Comparison of ENCODE assay signal across 8 cellular contexts in genomic region chr14:20632831-20633771, GRCh38. TPM values are rescaled to one million over a fixed set of nuclear protein-coding genes. Genes with fewer than 3 reads are reported as not detected.
DNase-seq lines count a peak whose midpoint lies in the region; ATAC-seq, FAIRE-seq and TF ChIP-seq lines count a peak whose summit lies in the region.

No MANE protein-coding gene starts in this region.

- peak overlapping the region; percentile 73 for H3K4me3 Mint-ChIP-seq in activated CD8-positive, alpha-beta memory T cell treated with anti-CD3 and anti-CD28 coated beads, Interleukin-2, amount 10 ng/mL, durations not matched to agents 7 days and 5 days
- H3K4me3 Mint-ChIP-seq in natural killer cell treated with Interleukin-12 subunit alpha and Interleukin-12 subunit beta and Interleukin-15 and Interleukin-18, amount 100 ng/mL, for 72 hours: peak overlapping the region; percentile 84

- peaks cover 4% of the 10 kb centered on the region; the same call in 1 of the 3 replicates for H3K9me3 ChIP-seq in A549
- no peaks in the 10 kb centered on the region for H3K9me3 ChIP-seq in fibroblast of lung (ENCODE audit: control insufficient read depth, insufficient read depth, low read depth, low read length)
- H3K9me3 ChIP-seq in thyroid gland: no peaks in the 10 kb centered on the region

- POLR2A ChIA-PET in A549 (lab: Yijun Ruan, JAX): interaction anchor here (1.0 to 2.9 kb wide), 3 partner anchors 20 to 290 kb away, joined by 4 to 22 read pairs (median 4); partner anchors contain the start of gene PARP2

- peaks cover 37% of the 10 kb centered on the region for H3K4me1 Mint-ChIP-seq in activated CD8-positive, alpha-beta memory T cell treated with anti-CD3 and anti-CD28 coated beads, Interleukin-2, amount 10 ng/mL, durations not matched to agents 7 days and 5 days
- peaks cover 30 to 33% of the 10 kb centered on the region in 2 donors for H3K4me1 Mint-ChIP-seq in natural killer cell treated with Interleukin-12 subunit alpha and Interleukin-12 subunit beta and Interleukin-15 and Interleukin-18, amount 100 ng/mL, for 72 hours (ENCODE audit: low read depth in 2 of 2)

- H3K9ac ChIP-seq in fibroblast of lung (ENCODE audit: insufficient read depth, low read length): no peak overlapping the region

- intact Hi-C loops in thyroid gland (cut with DNase I): no loop called here

- peaks cover 18% of the 10 kb centered on the region; the same call in 2 of the 3 replicates for H3K4me1 ChIP-seq in A549
- H3K4me1 ChIP-seq in fibroblast of lung (ENCODE audit: control insufficient read depth, extremely low read depth, insufficient read depth, low read length): peaks cover 2% of the 10 kb centered on the region
- peaks cover 9 to 22% of the 10 kb centered on the region in 2 donors for H3K4me1 ChIP-seq in thyroid gland

- H3K27me3 Mint-ChIP-seq in activated CD8-positive, alpha-beta memory T cell treated with anti-CD3 and anti-CD28 coated beads, Interleukin-2, amount 10 ng/mL, durations not matched to agents 7 days and 5 days: peaks cover 78% of the 10 kb centered on the region
- peaks cover 30 to 35% of the 10 kb centered on the region in 2 donors for H3K27me3 Mint-ChIP-seq in natural killer cell treated with Interleukin-12 subunit alpha and Interleukin-12 subunit beta and Interleukin-15 and Interleukin-18, amount 100 ng/mL, for 72 hours

- peak overlapping the region; percentile 1 to 61; a peak in 3 of 6 replicates for H3K27ac ChIP-seq in A549
- H3K27ac ChIP-seq in fibroblast of lung (ENCODE audit: insufficient read depth, low read length): no peak overlapping the region
- H3K27ac ChIP-seq in thyroid gland: no peak overlapping the region

- TF ChIP-seq POLR2A in A549 (IDR thresholded peaks at IDR 0.05; ENCODE audit: low read length): no peak
- no peak for TF ChIP-seq POLR2A in thyroid gland (IDR thresholded peaks at IDR 0.05)

- peak; percentile 74 for FAIRE-seq in A549 (lab: Jason Lieb, UNC)

- 16% methylated on average over 46 of the region's 46 CpGs for whole genome bisulfite sequencing in A549 (ENCODE audit: missing lambda C conversion rate)
- 3 to 7% methylated on average over 44 to 46 of the region's 46 CpGs for WGBS in thyroid gland, 2 donors

- ATAC-seq in A549: peak; percentile 85 to 88
- peak; percentile 71 for ATAC-seq in GM18858 (IDR thresholded peaks at IDR 0.05; ENCODE audit: unreplicated experiment)
- peak; percentile 76 for ATAC-seq in HG03175 (IDR thresholded peaks at IDR 0.05; ENCODE audit: unreplicated experiment)
- ATAC-seq in activated CD8-positive, alpha-beta memory T cell treated with anti-CD3 and anti-CD28 coated beads, Interleukin-2, amount 10 ng/mL, durations not matched to agents 7 days and 5 days: peak; percentile 84
- ATAC-seq in natural killer cell treated with Interleukin-12 subunit alpha and Interleukin-12 subunit beta and Interleukin-15 and Interleukin-18, amount 100 ng/mL, for 72 hours: peak; percentile 89

- DNase-seq in A549 (ENCODE audit: low read depth in 1 of 2, low spot score in 1 of 2): peak; percentile 96 to 97
- peak; percentile 50 to 74 for DNase-seq in NOMO-1 (lab: John Stamatoyannopoulos, UW; ENCODE audit: unreplicated experiment in 2 of 2)
- DNase-seq in activated CD8-positive, alpha-beta memory T cell treated with anti-CD3 and anti-CD28 coated beads, Interleukin-2, amount 10 ng/mL, durations not matched to agents 7 days and 5 days: peak; percentile 84
- peak; percentile 65 to 82 for DNase-seq in fibroblast of lung (ENCODE audit: low read depth in 2 of 2)
- DNase-seq in natural killer cell treated with Interleukin-12 subunit alpha and Interleukin-12 subunit beta and Interleukin-15 and Interleukin-18, amount 100 ng/mL, for 72 hours (ENCODE audit: low spot score): peak; percentile 67
- DNase-seq in thyroid gland: peak; percentile 33 to 46

- peak overlapping the region; percentile 62 for H3K4me3 ChIP-seq in A549
- H3K4me3 ChIP-seq in fibroblast of lung (replicated peaks in 1 of 4; ENCODE audit: control extremely low read depth in 1 of 4, insufficient read depth in 1 of 4, low read depth in 3 of 4, low read length in 4 of 4): peak overlapping the region; percentile 37 to 64 (median 47)
- no peak overlapping the region for H3K4me3 ChIP-seq in thyroid gland (replicated peaks in 1 of 3)

- no peaks in the 10 kb centered on the region for H4K20me1 ChIP-seq in fibroblast of lung (ENCODE audit: control insufficient read depth, extremely low read depth, insufficient read depth, low read length)

- H3K27ac Mint-ChIP-seq in activated CD8-positive, alpha-beta memory T cell treated with anti-CD3 and anti-CD28 coated beads, Interleukin-2, amount 10 ng/mL, durations not matched to agents 7 days and 5 days: peak overlapping the region; percentile 81
- peak overlapping the region; percentile 78 to 92 for H3K27ac Mint-ChIP-seq in natural killer cell treated with Interleukin-12 subunit alpha and Interleukin-12 subunit beta and Interleukin-15 and Interleukin-18, amount 100 ng/mL, for 72 hours

- no peak overlapping the region for H2AFZ ChIP-seq in fibroblast of lung (ENCODE audit: low read length)

- H3K36me3 Mint-ChIP-seq in activated CD8-positive, alpha-beta memory T cell treated with anti-CD3 and anti-CD28 coated beads, Interleukin-2, amount 10 ng/mL, durations not matched to agents 7 days and 5 days: peaks cover 2% of the 10 kb centered on the region
- no peaks in the 10 kb centered on the region for H3K36me3 Mint-ChIP-seq in natural killer cell treated with Interleukin-12 subunit alpha and Interleukin-12 subunit beta and Interleukin-15 and Interleukin-18, amount 100 ng/mL, for 72 hours

- no peaks in the 10 kb centered on the region for H3K36me3 ChIP-seq in fibroblast of lung (ENCODE audit: control insufficient read depth, insufficient read depth, low read length)
- H3K36me3 ChIP-seq in thyroid gland: no peaks in the 10 kb centered on the region

- H3K4me2 ChIP-seq in A549 (peak overlapping the region; percentile 99), fibroblast of lung (ENCODE audit: extremely low read depth, insufficient read depth, low read length) (peak overlapping the region; percentile 99)

- peaks cover 5% of the 10 kb centered on the region for H3K27me3 ChIP-seq in fibroblast of lung (ENCODE audit: control insufficient read depth, insufficient read depth, low read length)
- peaks cover 7% of the 10 kb centered on the region for H3K27me3 ChIP-seq in thyroid gland

- TF ChIP-seq EP300 in A549 (IDR thresholded peaks at IDR 0.05): no peak

- no peak for TF ChIP-seq CTCF in A549 (IDR thresholded peaks at IDR 0.05)
- TF ChIP-seq CTCF in fibroblast of lung (conservative IDR thresholded peaks at IDR 0.05 in 1 of 2, IDR thresholded peaks at IDR 0.05 in 1 of 2; ENCODE audit: low read depth in 1 of 2, low read length in 2 of 2): no peak
- no peak for TF ChIP-seq CTCF in thyroid gland (IDR thresholded peaks at IDR 0.05)

- H3K79me2 ChIP-seq in fibroblast of lung (ENCODE audit: control insufficient read depth, insufficient read depth, low read length): no peaks in the 10 kb centered on the region

- CTCF ChIA-PET in A549 (lab: Yijun Ruan, JAX): interaction anchor here (0.6 to 4.6 kb wide), 12 partner anchors 14 to 338 kb away, joined by 3 to 30 read pairs (median 4); no protein-coding TSS in a partner anchor
- CTCF ChIA-PET in activated CD8-positive, alpha-beta memory T cell treated with anti-CD3 and anti-CD28 coated beads, Interleukin-2, amount 10 ng/mL, durations not matched to agents 7 days and 5 days (lab: Charles Lee): interaction anchor here (0.5 to 3.5 kb wide), 8 partner anchors 11 to 309 kb away, joined by 3 to 28 read pairs (median 9); no protein-coding TSS in a partner anchor

- TF ChIP-seq RAD21 in A549 (conservative IDR thresholded peaks at IDR 0.05 in 1 of 2, IDR thresholded peaks at IDR 0.05 in 1 of 2): no peak

- H3K9me3 Mint-ChIP-seq in activated CD8-positive, alpha-beta memory T cell treated with anti-CD3 and anti-CD28 coated beads, Interleukin-2, amount 10 ng/mL, durations not matched to agents 7 days and 5 days (ENCODE audit: low read depth): no peaks in the 10 kb centered on the region
- H3K9me3 Mint-ChIP-seq in natural killer cell treated with Interleukin-12 subunit alpha and Interleukin-12 subunit beta and Interleukin-15 and Interleukin-18, amount 100 ng/mL, for 72 hours: no peaks in the 10 kb centered on the region

RNA-seq across cellular contexts. Expression of gene OR6S1, which starts 8.4 kb away (rescaled TPM):
- not detected in 2 replicates for polyA plus RNA-seq in A549 (2011; rRNA removed)
- polyA plus RNA-seq in A549 (2012; cell fraction: cytosol; rRNA removed): not detected in 2 replicates
- polyA plus RNA-seq in A549 (2012; cell fraction: nucleus; rRNA removed): not detected in 2 replicates
- not detected in 3 replicates for polyA plus RNA-seq in A549 (2017; fragmentation: RNase III; extraction: RNeasy Plus Mini Kit Qiagen cat#74134 plus additional on column Dnase treatment)
- not detected in 2 replicates for polyA minus RNA-seq in A549 (2011; rRNA and poly(A)+ RNA removed)
- total RNA-seq in activated CD8-positive, alpha-beta memory T cell treated with anti-CD3 and anti-CD28 coated beads, Interleukin-2, amount 10 ng/mL, durations not matched to agents 7 days and 5 days: not detected
- not detected in 2 replicates for total RNA-seq in fibroblast of lung
- not detected in 2 replicates for polyA plus RNA-seq in fibroblast of lung
- not detected in 2 replicates for polyA plus RNA-seq in fibroblast of lung (2012)
- not detected in 2 replicates for polyA minus RNA-seq in fibroblast of lung (ENCODE audit: low replicate concordance)
- total RNA-seq in natural killer cell treated with Interleukin-12 subunit alpha and Interleukin-12 subunit beta and Interleukin-15 and Interleukin-18, amount 100 ng/mL, for 72 hours: not detected
- not detected for total RNA-seq in thyroid gland

RNA-seq across cellular contexts. Expression of gene RNASE12, which starts 41.9 kb away (rescaled TPM):
- not detected in 2 replicates for polyA plus RNA-seq in A549 (2011; rRNA removed)
- not detected in 2 replicates for polyA plus RNA-seq in A549 (2012; cell fraction: cytosol; rRNA removed)
- not detected in 2 replicates for polyA plus RNA-seq in A549 (2012; cell fraction: nucleus; rRNA removed)
- not detected in 3 replicates for polyA plus RNA-seq in A549 (2017; fragmentation: RNase III; extraction: RNeasy Plus Mini Kit Qiagen cat#74134 plus additional on column Dnase treatment)
- not detected in 2 replicates for polyA minus RNA-seq in A549 (2011; rRNA and poly(A)+ RNA removed)
- not detected for total RNA-seq in activated CD8-positive, alpha-beta memory T cell treated with anti-CD3 and anti-CD28 coated beads, Interleukin-2, amount 10 ng/mL, durations not matched to agents 7 days and 5 days
- not detected in 2 replicates for total RNA-seq in fibroblast of lung
- polyA plus RNA-seq in fibroblast of lung: not detected in 2 replicates
- not detected in 2 replicates for polyA plus RNA-seq in fibroblast of lung (2012)
- polyA minus RNA-seq in fibroblast of lung (ENCODE audit: low replicate concordance): not detected in 2 replicates
- total RNA-seq in natural killer cell treated with Interleukin-12 subunit alpha and Interleukin-12 subunit beta and Interleukin-15 and Interleukin-18, amount 100 ng/mL, for 72 hours: not detected
- not detected for total RNA-seq in thyroid gland

RNA-seq across cellular contexts. Expression of gene RNASE11, which starts 45.3 kb away (rescaled TPM):
- polyA plus RNA-seq in A549 (2011; rRNA removed): not detected in 2 replicates
- not detected in 2 replicates for polyA plus RNA-seq in A549 (2012; cell fraction: cytosol; rRNA removed)
- not detected in 2 replicates for polyA plus RNA-seq in A549 (2012; cell fraction: nucleus; rRNA removed)
- not detected in 3 replicates for polyA plus RNA-seq in A549 (2017; fragmentation: RNase III; extraction: RNeasy Plus Mini Kit Qiagen cat#74134 plus additional on column Dnase treatment)
- polyA minus RNA-seq in A549 (2011; rRNA and poly(A)+ RNA removed): not detected in 2 replicates
- total RNA-seq in activated CD8-positive, alpha-beta memory T cell treated with anti-CD3 and anti-CD28 coated beads, Interleukin-2, amount 10 ng/mL, durations not matched to agents 7 days and 5 days: not detected
- not detected in 2 replicates for total RNA-seq in fibroblast of lung
- not detected in 2 replicates for polyA plus RNA-seq in fibroblast of lung
- not detected in 2 replicates for polyA plus RNA-seq in fibroblast of lung (2012)
- polyA minus RNA-seq in fibroblast of lung (ENCODE audit: low replicate concordance): not detected in 2 replicates
- total RNA-seq in natural killer cell treated with Interleukin-12 subunit alpha and Interleukin-12 subunit beta and Interleukin-15 and Interleukin-18, amount 100 ng/mL, for 72 hours: not detected
- total RNA-seq in thyroid gland: not detected

RNA-seq across cellular contexts. Expression of gene RNASE4, which starts 51.3 kb away (rescaled TPM):
- polyA plus RNA-seq in A549 (2011; rRNA removed) (77.4 and 134 TPM in 2 replicates), A549 (2017; fragmentation: RNase III; extraction: RNeasy Plus Mini Kit Qiagen cat#74134 plus additional on column Dnase treatment) (5.8 to 10.6 TPM (median 8.6 TPM) in 3 replicates), fibroblast of lung (25.0 and 43.9 TPM in 2 replicates)
- polyA plus RNA-seq in A549 (2012; cell fraction: cytosol; rRNA removed): 11.1 and 15.0 TPM in 2 replicates
- 8.0 and 10.9 TPM in 2 replicates for polyA plus RNA-seq in A549 (2012; cell fraction: nucleus; rRNA removed)
- 53.7 and 118 TPM in 2 replicates for polyA minus RNA-seq in A549 (2011; rRNA and poly(A)+ RNA removed)
- total RNA-seq in activated CD8-positive, alpha-beta memory T cell treated with anti-CD3 and anti-CD28 coated beads, Interleukin-2, amount 10 ng/mL, durations not matched to agents 7 days and 5 days: 1 to 10 TPM in 1 of 2 experiments, under 1 TPM in 1; 0.75 to 2.1 TPM
- total RNA-seq in fibroblast of lung (20.0 and 22.1 TPM in 2 replicates), thyroid gland (10 to 100 TPM; 15.5 to 58.9 (median 45.8) TPM)
- 8.7 and 18.7 TPM in 2 replicates for polyA plus RNA-seq in fibroblast of lung (2012)
- 5.1 and 21.8 TPM in 2 replicates for polyA minus RNA-seq in fibroblast of lung (ENCODE audit: low replicate concordance)
- 1 to 10 TPM in 1 of 2 donors, under 1 TPM in 1; 0.50 to 1.2 TPM for total RNA-seq in natural killer cell treated with Interleukin-12 subunit alpha and Interleukin-12 subunit beta and Interleukin-15 and Interleukin-18, amount 100 ng/mL, for 72 hours

RNA-seq across cellular contexts. Expression of gene ANG, which starts 55.5 kb away (rescaled TPM):
- polyA plus RNA-seq in A549 (2011; rRNA removed): 35.4 and 46.9 TPM in 2 replicates
- 10.5 and 11.6 TPM in 2 replicates for polyA plus RNA-seq in A549 (2012; cell fraction: cytosol; rRNA removed)
- polyA plus RNA-seq in A549 (2012; cell fraction: nucleus; rRNA removed): 7.9 and 10.9 TPM in 2 replicates
- 6.5 to 10.5 TPM (median 10.2 TPM) in 3 replicates for polyA plus RNA-seq in A549 (2017; fragmentation: RNase III; extraction: RNeasy Plus Mini Kit Qiagen cat#74134 plus additional on column Dnase treatment)
- polyA minus RNA-seq in A549 (2011; rRNA and poly(A)+ RNA removed): 19.4 and 35.5 TPM in 2 replicates
- total RNA-seq in activated CD8-positive, alpha-beta memory T cell treated with anti-CD3 and anti-CD28 coated beads, Interleukin-2, amount 10 ng/mL, durations not matched to agents 7 days and 5 days: 1 to 10 TPM; 1.5 to 2.5 TPM
- total RNA-seq in fibroblast of lung: 5.1 and 6.4 TPM in 2 replicates
- polyA plus RNA-seq in fibroblast of lung: 3.9 and 7.3 TPM in 2 replicates
- 4.8 and 8.2 TPM in 2 replicates for polyA plus RNA-seq in fibroblast of lung (2012)
- polyA minus RNA-seq in fibroblast of lung (ENCODE audit: low replicate concordance): 6.6 and 7.2 TPM in 2 replicates
- total RNA-seq in natural killer cell treated with Interleukin-12 subunit alpha and Interleukin-12 subunit beta and Interleukin-15 and Interleukin-18, amount 100 ng/mL, for 72 hours: 1 to 10 TPM in 1 of 2 donors, under 1 TPM in 1; 0.78 to 1.6 TPM
- 10 to 100 TPM in 1 of 4 donors, 1 to 10 TPM in 3; 2.8 to 17.6 (median 5.8) TPM for total RNA-seq in thyroid gland

Comparison
In these comparisons a context has a peak if more than half of its experiments do, and no peak if none do; other contexts are left out.
1. DNase-seq: peak in every context shown above with its lines; median percentile 96 in A549; 84 in activated CD8-positive, alpha-beta memory T cell treated with anti-CD3 and anti-CD28 coated beads, Interleukin-2, amount 10 ng/mL, durations not matched to agents 7 days and 5 days; 74 in fibroblast of lung; 67 in natural killer cell treated with Interleukin-12 subunit alpha and Interleukin-12 subunit beta and Interleukin-15 and Interleukin-18, amount 100 ng/mL, for 72 hours; 62 in NOMO-1; 40 in thyroid gland.
2. H3K27ac ChIP-seq: peak in A549 (2 of 2); none in fibroblast of lung (single experiment) and thyroid gland (0 of 3).
3. H3K4me3 ChIP-seq: peak in A549 (single experiment) and fibroblast of lung (4 of 4); none in thyroid gland (0 of 3).
4. Peak in every context shown above with its lines, with median percentiles within 50 percentile points of each other: ATAC-seq.